In genomic region chr1:217059401-217059800, GRCh38 we compare ENCODE assay signal across 18 cellular contexts.
"Had no signal": no experiment of that assay in that cellular context is flagged by ENCODE, and none has a peak within 500 bp of the region (broad histone marks: within the 10 kb centered on the region; RNA-seq: fewer than 3 reads in every experiment).

No MANE protein-coding gene starts in this region.

- H3K4me1 Mint-ChIP-seq: immature natural killer cell, memory B cell had no signal

- H3K27ac ChIP-seq: esophagus squamous epithelium, hepatocyte, left ventricle myocardium inferior, lower lobe of right lung, right atrium auricular region had no signal

- H3K9me3 Mint-ChIP-seq: dendritic cell treated with granulocyte-macrophage colony-stimulating factor and Interleukin-4, amounts not matched to agents 40 ng/mL and 50 ng/mL, for 4 days; effector memory CD8-positive, alpha-beta T cell had no signal

- H3K36me3 Mint-ChIP-seq: immature natural killer cell; memory B cell; natural killer cell treated with Interleukin-12 subunit alpha and Interleukin-12 subunit beta and Interleukin-15 and Interleukin-18, amount 100 ng/mL, for 72 hours had no signal

- H3K27ac Mint-ChIP-seq: dendritic cell treated with granulocyte-macrophage colony-stimulating factor and Interleukin-4, amounts not matched to agents 40 ng/mL and 50 ng/mL, for 4 days; effector memory CD8-positive, alpha-beta T cell; immature natural killer cell; memory B cell; natural killer cell treated with Interleukin-12 subunit alpha and Interleukin-12 subunit beta and Interleukin-15 and Interleukin-18, amount 100 ng/mL, for 72 hours had no signal

- H3K9me3 ChIP-seq: esophagus squamous epithelium, left ventricle myocardium inferior, lower lobe of right lung, right atrium auricular region had no signal

- H3K4me2 ChIP-seq: hepatocyte had no signal

- H3K4me3 ChIP-seq: esophagus squamous epithelium, hepatocyte, left ventricle myocardium inferior, lower lobe of right lung, right atrium auricular region had no signal

- H3K4me1 ChIP-seq: esophagus squamous epithelium, lower lobe of right lung had no signal

- ATAC-seq: effector memory CD8-positive, alpha-beta T cell; lower lobe of right lung; natural killer cell treated with Interleukin-12 subunit alpha and Interleukin-12 subunit beta and Interleukin-15 and Interleukin-18, amount 100 ng/mL, for 72 hours had no signal

- DNase-seq: cerebellar nuclear complex; effector memory CD8-positive, alpha-beta T cell; esophagus squamous epithelium; foreskin fibroblast; head of caudate nucleus; immature natural killer cell; left ventricle myocardium inferior; lower lobe of right lung; midbrain; small intestine; stimulated activated CD4-positive, alpha-beta T cell treated with anti-CD3 and anti-CD28 coated beads, Interleukin-12 subunit alpha, Interleukin-12 subunit beta, amount 100 ng/mL, for 4 hours; stimulated activated naive CD4-positive, alpha-beta T cell; trophoblast cell had no signal

- H2AFZ ChIP-seq: hepatocyte had no signal

- H3K27me3 Mint-ChIP-seq: dendritic cell treated with granulocyte-macrophage colony-stimulating factor and Interleukin-4, amounts not matched to agents 40 ng/mL and 50 ng/mL, for 4 days; effector memory CD8-positive, alpha-beta T cell; memory B cell; natural killer cell treated with Interleukin-12 subunit alpha and Interleukin-12 subunit beta and Interleukin-15 and Interleukin-18, amount 100 ng/mL, for 72 hours had no signal

- H3K27me3 ChIP-seq: esophagus squamous epithelium, hepatocyte, right atrium auricular region had no signal

- H3K36me3 ChIP-seq: esophagus squamous epithelium, left ventricle myocardium inferior, lower lobe of right lung, right atrium auricular region had no signal

- H3K4me3 Mint-ChIP-seq: dendritic cell treated with granulocyte-macrophage colony-stimulating factor and Interleukin-4, amounts not matched to agents 40 ng/mL and 50 ng/mL, for 4 days; effector memory CD8-positive, alpha-beta T cell; immature natural killer cell; memory B cell; natural killer cell treated with Interleukin-12 subunit alpha and Interleukin-12 subunit beta and Interleukin-15 and Interleukin-18, amount 100 ng/mL, for 72 hours had no signal

- H3K79me2 ChIP-seq: hepatocyte had no signal
